1 cellular context compared by ENCODE assay signal in genomic region chrX:1885116-1885515, GRCh38.
TF ChIP-seq lines count a peak whose summit lies in the region.

No MANE protein-coding gene starts in this region.

TF ChIP-seq in WTC11, 78 proteins besides CTCF, POLR2A, EP300 and RAD21 (continued from another document):
- TF ChIP-seq, protein P1, sequence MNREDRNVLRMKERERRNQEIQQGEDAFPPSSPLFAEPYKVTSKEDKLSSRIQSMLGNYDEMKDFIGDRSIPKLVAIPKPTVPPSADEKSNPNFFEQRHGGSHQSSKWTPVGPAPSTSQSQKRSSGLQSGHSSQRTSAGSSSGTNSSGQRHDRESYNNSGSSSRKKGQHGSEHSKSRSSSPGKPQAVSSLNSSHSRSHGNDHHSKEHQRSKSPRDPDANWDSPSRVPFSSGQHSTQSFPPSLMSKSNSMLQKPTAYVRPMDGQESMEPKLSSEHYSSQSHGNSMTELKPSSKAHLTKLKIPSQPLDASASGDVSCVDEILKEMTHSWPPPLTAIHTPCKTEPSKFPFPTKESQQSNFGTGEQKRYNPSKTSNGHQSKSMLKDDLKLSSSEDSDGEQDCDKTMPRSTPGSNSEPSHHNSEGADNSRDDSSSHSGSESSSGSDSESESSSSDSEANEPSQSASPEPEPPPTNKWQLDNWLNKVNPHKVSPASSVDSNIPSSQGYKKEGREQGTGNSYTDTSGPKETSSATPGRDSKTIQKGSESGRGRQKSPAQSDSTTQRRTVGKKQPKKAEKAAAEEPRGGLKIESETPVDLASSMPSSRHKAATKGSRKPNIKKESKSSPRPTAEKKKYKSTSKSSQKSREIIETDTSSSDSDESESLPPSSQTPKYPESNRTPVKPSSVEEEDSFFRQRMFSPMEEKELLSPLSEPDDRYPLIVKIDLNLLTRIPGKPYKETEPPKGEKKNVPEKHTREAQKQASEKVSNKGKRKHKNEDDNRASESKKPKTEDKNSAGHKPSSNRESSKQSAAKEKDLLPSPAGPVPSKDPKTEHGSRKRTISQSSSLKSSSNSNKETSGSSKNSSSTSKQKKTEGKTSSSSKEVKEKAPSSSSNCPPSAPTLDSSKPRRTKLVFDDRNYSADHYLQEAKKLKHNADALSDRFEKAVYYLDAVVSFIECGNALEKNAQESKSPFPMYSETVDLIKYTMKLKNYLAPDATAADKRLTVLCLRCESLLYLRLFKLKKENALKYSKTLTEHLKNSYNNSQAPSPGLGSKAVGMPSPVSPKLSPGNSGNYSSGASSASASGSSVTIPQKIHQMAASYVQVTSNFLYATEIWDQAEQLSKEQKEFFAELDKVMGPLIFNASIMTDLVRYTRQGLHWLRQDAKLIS (CRISPR knock-in tag; IDR thresholded peaks at IDR 0.05; ENCODE audit: borderline replicate concordance), result no peak
- TF ChIP-seq MYBL2 (CRISPR knock-in tag; IDR thresholded peaks at IDR 0.05), result no peak
